ENCODE assay signal across 1 cellular context in the genomic region with DNA sequence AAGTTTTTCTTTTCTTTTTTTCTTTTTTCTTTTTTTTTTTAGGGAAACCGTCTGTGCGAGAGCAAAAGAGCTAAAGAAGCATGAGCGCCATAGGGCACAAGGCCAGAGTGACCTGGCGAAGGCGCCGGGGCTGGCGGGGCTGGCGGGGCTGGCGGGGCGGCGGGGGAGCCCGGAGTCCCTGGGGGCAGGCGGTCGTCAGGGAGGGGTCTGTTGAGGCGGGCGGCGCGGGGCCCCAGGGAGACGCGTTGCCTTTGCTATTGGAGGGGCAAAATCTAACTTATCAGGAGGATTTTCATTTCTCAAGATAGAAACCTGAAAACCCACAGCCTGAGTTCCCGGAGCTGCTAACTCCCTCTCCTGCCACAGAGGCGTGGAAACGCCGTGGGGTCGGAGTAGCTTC.
TF ChIP-seq lines count a peak whose summit lies in the region.

No MANE protein-coding gene starts in this region.

TF ChIP-seq in SK-N-SH, 30 proteins besides CTCF, POLR2A, EP300 and RAD21:
- TF ChIP-seq, protein P1, sequence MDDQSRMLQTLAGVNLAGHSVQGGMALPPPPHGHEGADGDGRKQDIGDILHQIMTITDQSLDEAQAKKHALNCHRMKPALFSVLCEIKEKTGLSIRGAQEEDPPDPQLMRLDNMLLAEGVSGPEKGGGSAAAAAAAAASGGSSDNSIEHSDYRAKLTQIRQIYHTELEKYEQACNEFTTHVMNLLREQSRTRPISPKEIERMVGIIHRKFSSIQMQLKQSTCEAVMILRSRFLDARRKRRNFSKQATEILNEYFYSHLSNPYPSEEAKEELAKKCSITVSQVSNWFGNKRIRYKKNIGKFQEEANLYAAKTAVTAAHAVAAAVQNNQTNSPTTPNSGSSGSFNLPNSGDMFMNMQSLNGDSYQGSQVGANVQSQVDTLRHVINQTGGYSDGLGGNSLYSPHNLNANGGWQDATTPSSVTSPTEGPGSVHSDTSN (IDR thresholded peaks at IDR 0.05): no peak
- TF ChIP-seq USF2 (IDR thresholded peaks at IDR 0.05; ENCODE audit: borderline replicate concordance, low read depth, low read length): no peak
TF ChIP-seq in SK-N-SH: peak in this region for 0.
